In the genomic region with DNA sequence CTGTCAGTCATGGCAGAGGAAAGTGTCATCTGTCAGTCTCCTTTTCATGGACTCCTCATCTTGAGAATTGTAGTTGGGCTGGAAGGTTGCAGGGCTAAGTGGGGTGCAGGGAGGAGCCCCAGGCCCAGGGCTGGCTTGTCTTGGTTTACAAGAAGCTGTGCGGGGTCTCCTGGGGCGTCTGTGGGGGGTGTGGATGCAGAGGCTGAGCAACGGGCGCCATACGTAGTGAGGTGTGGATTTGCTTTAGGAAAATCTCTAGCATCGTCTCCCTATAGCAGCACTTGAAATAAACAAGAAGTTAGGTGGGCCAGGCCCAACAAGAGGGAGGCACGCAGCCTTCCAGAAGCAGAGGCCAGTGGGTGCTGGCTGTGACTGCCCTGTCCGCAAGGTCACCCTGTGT, we compare ENCODE assay signal across 40 cellular contexts. TPM values are rescaled to one million over a fixed set of nuclear protein-coding genes. Genes with fewer than 3 reads are reported as not detected.
"Had no signal": no experiment of that assay in that cellular context is flagged by ENCODE, and none has a peak within 500 bp of the region (broad histone marks: within the 10 kb centered on the region; RNA-seq: fewer than 3 reads in every experiment).

No MANE protein-coding gene starts in this region.

- H3K9me3 Mint-ChIP-seq: brain; effector memory CD8-positive, alpha-beta T cell; immature natural killer cell; T-helper 1 cell treated with Interleukin-12 subunit alpha and Interleukin-12 subunit beta and Interleukin-4 antibody, amounts not matched to agents 30 μg/mL and 1 μg/mL, for 36 hours had no signal

- H3K4me2 ChIP-seq: smooth muscle cell had no signal

- ATAC-seq: activated CD4-positive, CD25-positive, alpha-beta regulatory T cell treated with anti-CD3 and anti-CD28 coated beads, Interleukin-2, amount 50 U/mL, for 24 hours; effector memory CD8-positive, alpha-beta T cell; esophagus mucosa; left lobe of liver; mucosa of descending colon; pancreas; stimulated activated naive B cell treated with anti-CD40 and anti-IgM and Interleukin-4, amounts not matched to agents 10 μg/mL and 1 μg/mL and 100 μg/mL, for 72 hours had no signal

- H3K4me3 Mint-ChIP-seq: brain; effector memory CD8-positive, alpha-beta T cell; T-helper 1 cell treated with Interleukin-12 subunit alpha and Interleukin-12 subunit beta and Interleukin-4 antibody, amounts not matched to agents 30 μg/mL and 1 μg/mL, for 36 hours had no signal

- H3K9me3 ChIP-seq: ascending aorta, mucosa of descending colon, pancreas, prostate gland, stomach, thyroid gland, upper lobe of left lung, vagina had no signal

- H3K27me3 Mint-ChIP-seq: activated naive CD4-positive, alpha-beta T cell treated with anti-CD3 and anti-CD28 coated beads, Interleukin-2, amount 10 ng/mL, durations not matched to agents 7 days and 5 days; activated naive CD8-positive, alpha-beta T cell treated with anti-CD3 and anti-CD28 coated beads, Interleukin-2, amount 10 ng/mL, durations not matched to agents 7 days and 5 days; brain; effector memory CD8-positive, alpha-beta T cell; stimulated activated naive B cell treated with anti-CD40 and anti-IgM and Interleukin-4, amounts not matched to agents 10 μg/mL and 1 μg/mL and 100 μg/mL, for 72 hours had no signal

- H3K27ac ChIP-seq: ascending aorta, cardiac muscle cell, coronary artery, pancreas, prostate gland, thyroid gland, upper lobe of left lung, vagina, VCaP had no signal

- FAIRE-seq: pancreas, TTC549 had no signal

- DNase-seq: activated CD4-positive, alpha-beta T cell treated with anti-CD3 and anti-CD28 coated beads for 48 hours; activated CD4-positive, alpha-beta T cell treated with anti-CD3 and anti-CD28 coated beads, Interleukin-2, amount 50 U/mL, for 48 hours; activated CD8-positive, alpha-beta memory T cell treated with anti-CD3 and anti-CD28 coated beads for 24 hours; activated gamma-delta T cell; activated naive CD4-positive, alpha-beta T cell treated with anti-CD3 and anti-CD28 coated beads, Interleukin-2, amount 10 ng/mL, durations not matched to agents 7 days and 5 days; activated naive CD8-positive, alpha-beta T cell treated with anti-CD3 and anti-CD28 coated beads, Interleukin-2, amount 10 ng/mL, durations not matched to agents 7 days and 5 days; effector memory CD8-positive, alpha-beta T cell; foreskin fibroblast; head of caudate nucleus; hypothalamus; immature natural killer cell; pancreas; stimulated activated CD4-positive, alpha-beta T cell treated with anti-CD3 and anti-CD28 coated beads, Interleukin-1b, Interleukin-23, amount 100 ng/mL, for 48 hours; stimulated activated CD4-positive, alpha-beta T cell treated with anti-CD3 and anti-CD28 coated beads, Interleukin-4, amount 100 ng/mL, for 4 hours; stimulated activated CD8-positive, alpha-beta memory T cell treated with anti-CD3 and anti-CD28 coated beads, Interleukin-4, amount 100 ng/mL, for 48 hours; stimulated activated naive B cell treated with anti-CD40 and anti-IgM and Interleukin-4, amounts not matched to agents 10 μg/mL and 1 μg/mL and 100 μg/mL, for 72 hours; stomach; T-helper 9 cell; thyroid gland; upper lobe of left lung had no signal

- H3K27me3 ChIP-seq: ascending aorta, cardiac muscle cell, pancreas, stomach, thyroid gland, upper lobe of left lung, vagina had no signal

- H3K4me3 ChIP-seq: ascending aorta, cardiac muscle cell, coronary artery, mucosa of descending colon, pancreas, prostate gland, smooth muscle cell, stomach, thyroid gland, upper lobe of left lung, vagina had no signal

- H3K27ac Mint-ChIP-seq: effector memory CD8-positive, alpha-beta T cell; T-helper 1 cell treated with Interleukin-12 subunit alpha and Interleukin-12 subunit beta and Interleukin-4 antibody, amounts not matched to agents 30 μg/mL and 1 μg/mL, for 36 hours had no signal

RNA-seq across cellular contexts. Expression of gene SLC17A9, which starts 1.8 kb away (rescaled TPM):
- total RNA-seq: myocyte had no signal
- polyA plus RNA-seq: neural cell had no signal

RNA-seq across cellular contexts. Expression of gene BHLHE23, which starts 56.0 kb away (rescaled TPM):
- total RNA-seq: activated naive CD8-positive, alpha-beta T cell treated with anti-CD3 and anti-CD28 coated beads, Interleukin-2, amount 10 ng/mL, durations not matched to agents 7 days and 5 days; ascending aorta; cardiac muscle cell; cerebellum; esophagus mucosa; kidney epithelial cell; left lobe of liver; lung microvascular endothelial cell; mesenteric fat pad; mucosa of descending colon; myocyte; pancreas; smooth muscle cell; thyroid gland; upper lobe of left lung; vagina had no signal
- polyA plus RNA-seq: cardiac muscle cell, immature natural killer cell, neural cell, pancreas, smooth muscle cell, stomach had no signal
